Comparison of ENCODE assay signal across 8 cellular contexts in genomic region chr7:75156335-75156912, GRCh38.
DNase-seq lines count a peak whose midpoint lies in the region; ATAC-seq and TF ChIP-seq lines count a peak whose summit lies in the region.
"Not testable (repeated sequence)": the region's sequence is repeated elsewhere in the genome, so short reads cannot be mapped to it uniquely, and the experiment has no call there.

No MANE protein-coding gene starts in this region.

- H3K27me3 Mint-ChIP-seq in T-helper 2 cell treated with Interferon-gamma antibody and Interleukin-4, amounts not matched to agents 5 μg/mL and 100 μg/mL, for 36 hours (ENCODE audit: low read depth); activated naive CD4-positive, alpha-beta T cell treated with anti-CD3 and anti-CD28 coated beads for 36 hours (ENCODE audit: low read depth): not testable (repeated sequence)

- not testable (repeated sequence) for TF ChIP-seq CTCF in epithelial cell of esophagus (IDR thresholded peaks at IDR 0.05; ENCODE audit: insufficient read depth, low read depth, low read length, missing control alignments); left lung (IDR thresholded peaks at IDR 0.05); psoas muscle (IDR thresholded peaks at IDR 0.05); thyroid gland (IDR thresholded peaks at IDR 0.05)

- H3K27ac Mint-ChIP-seq in T-helper 2 cell treated with Interferon-gamma antibody and Interleukin-4, amounts not matched to agents 5 μg/mL and 100 μg/mL, for 36 hours; activated naive CD4-positive, alpha-beta T cell treated with anti-CD3 and anti-CD28 coated beads for 36 hours: not testable (repeated sequence)

- not testable (repeated sequence) for H3K36me3 ChIP-seq in left lung; psoas muscle (ENCODE audit: insufficient read depth in 1 of 2, low read depth in 1 of 2); thyroid gland

- H3K9me3 Mint-ChIP-seq in T-helper 2 cell treated with Interferon-gamma antibody and Interleukin-4, amounts not matched to agents 5 μg/mL and 100 μg/mL, for 36 hours; activated naive CD4-positive, alpha-beta T cell treated with anti-CD3 and anti-CD28 coated beads for 36 hours: not testable (repeated sequence)

- not testable (repeated sequence) for H3K36me3 Mint-ChIP-seq in T-helper 2 cell treated with Interferon-gamma antibody and Interleukin-4, amounts not matched to agents 5 μg/mL and 100 μg/mL, for 36 hours (ENCODE audit: low read depth); activated naive CD4-positive, alpha-beta T cell treated with anti-CD3 and anti-CD28 coated beads for 36 hours (ENCODE audit: low read depth)

- TF ChIP-seq POLR2A in thyroid gland (IDR thresholded peaks at IDR 0.05), result not testable (repeated sequence)

- H3K4me1 ChIP-seq in left lung, psoas muscle, thyroid gland: not testable (repeated sequence)

- peak overlapping the region; percentile 40 for H3K4me3 Mint-ChIP-seq in T-helper 2 cell treated with Interferon-gamma antibody and Interleukin-4, amounts not matched to agents 5 μg/mL and 100 μg/mL, for 36 hours
- H3K4me3 Mint-ChIP-seq in activated naive CD4-positive, alpha-beta T cell treated with anti-CD3 and anti-CD28 coated beads for 36 hours, result peak overlapping the region; percentile 42

- H3K4me3 ChIP-seq in epithelial cell of esophagus (ENCODE audit: low read length) (peak overlapping the region; percentile 27), left lung (peak overlapping the region; percentile 13 to 30), psoas muscle (peak overlapping the region; percentile 59), thyroid gland (replicated peaks in 1 of 3) (peak overlapping the region in 1 of 3 donors; percentile 23)

- H3K27ac ChIP-seq in left lung (peak overlapping the region; percentile 70 to 89), psoas muscle (peak overlapping the region; percentile 84), thyroid gland (peak overlapping the region in 1 of 3 donors; percentile 49)

- H3K9me3 ChIP-seq in left lung, psoas muscle, thyroid gland: not testable (repeated sequence)

- 0 to 3% (median 1%) methylated on average over 6 to 21 of the region's 37 CpGs for WGBS in psoas muscle, 3 donors
- WGBS in thyroid gland, 2 donors, result 0% methylated on average over 2 of the region's 37 CpGs; no CpG with 5 or more reads in 1 of the 2 donors

- DNase-seq in T-helper 2 cell treated with Interferon-gamma antibody and Interleukin-4, amounts not matched to agents 5 μg/mL and 100 μg/mL, for 36 hours (ENCODE audit: low spot score); epithelial cell of esophagus (ENCODE audit: low read depth): not testable (repeated sequence)
- peak; percentile 27 for DNase-seq in activated naive CD4-positive, alpha-beta T cell treated with anti-CD3 and anti-CD28 coated beads for 36 hours
- peak; percentile 70 to 89 for DNase-seq in left lung
- peak; percentile 27 to 74 for DNase-seq in psoas muscle
- peak; percentile 50 to 64 for DNase-seq in thyroid gland

- not testable (repeated sequence) for H3K4me1 Mint-ChIP-seq in T-helper 2 cell treated with Interferon-gamma antibody and Interleukin-4, amounts not matched to agents 5 μg/mL and 100 μg/mL, for 36 hours (ENCODE audit: low read depth); activated naive CD4-positive, alpha-beta T cell treated with anti-CD3 and anti-CD28 coated beads for 36 hours (ENCODE audit: low read depth)

- CTCF ChIA-PET in activated naive CD4-positive, alpha-beta T cell treated with anti-CD3 and anti-CD28 coated beads for 36 hours (lab: Charles Lee), result not testable (repeated sequence)

- ATAC-seq in GM18519 (IDR thresholded peaks at IDR 0.05; ENCODE audit: low FRiP score, unreplicated experiment) (peak; percentile 31), HG03439 (IDR thresholded peaks at IDR 0.05; ENCODE audit: unreplicated experiment) (peak; percentile 2), left lung (peak; percentile 42), psoas muscle (peak; percentile 67 to 76 (median 74))

- intact Hi-C loops in activated naive CD4-positive, alpha-beta T cell treated with anti-CD3 and anti-CD28 coated beads for 36 hours (cut with micrococcal nuclease); left lung (cut with DNase I); psoas muscle (cut with DNase I); thyroid gland (cut with DNase I): not testable (repeated sequence)

- H3K27me3 ChIP-seq in left lung; psoas muscle (ENCODE audit: insufficient read depth in 3 of 3, low read length in 2 of 3); thyroid gland: not testable (repeated sequence)

Comparison
In these comparisons a context has a peak if more than half of its experiments do, and no peak if none do; other contexts are left out.
1. ATAC-seq: peak in every context shown above with its lines; median percentile 74 in psoas muscle; 42 in left lung; 31 in GM18519; 2 in HG03439.